In the genomic region with DNA sequence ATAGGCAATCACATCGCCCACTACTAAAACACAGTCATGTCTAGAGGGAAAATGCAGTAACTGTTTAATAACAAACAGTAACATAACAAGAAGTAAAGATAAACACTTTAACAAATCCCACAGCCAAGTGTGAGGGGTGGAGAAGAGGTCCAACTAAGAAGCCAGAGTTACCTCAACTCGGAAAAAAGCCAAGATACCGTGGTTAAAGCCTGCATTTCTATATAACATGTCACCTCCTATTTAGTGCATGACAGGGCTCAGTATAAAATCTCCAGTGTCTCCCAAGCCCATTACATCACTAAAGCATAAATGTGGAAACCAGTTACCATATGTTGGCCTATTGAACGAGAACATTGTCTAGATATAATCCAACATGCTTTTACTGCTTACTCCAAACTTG, we compare ENCODE assay signal across 34 cellular contexts.
"Had no signal": no experiment of that assay in that cellular context is flagged by ENCODE, and none has a peak within 500 bp of the region (broad histone marks: within the 10 kb centered on the region; RNA-seq: fewer than 3 reads in every experiment).

No MANE protein-coding gene starts in this region.

- H3K36me3 Mint-ChIP-seq: activated naive CD8-positive, alpha-beta T cell treated with anti-CD3 and anti-CD28 coated beads for 36 hours; brain had no signal

- H3K27ac Mint-ChIP-seq: activated CD4-positive, alpha-beta memory T cell treated with anti-CD3 and anti-CD28 coated beads, Interleukin-2, amount 10 ng/mL, durations not matched to agents 7 days and 5 days; activated CD8-positive, alpha-beta memory T cell treated with anti-CD3 and anti-CD28 coated beads, Interleukin-2, amount 10 ng/mL, durations not matched to agents 7 days and 5 days; activated naive CD8-positive, alpha-beta T cell treated with anti-CD3 and anti-CD28 coated beads for 36 hours; brain had no signal

- H3K36me3 ChIP-seq: WERI-Rb-1 had no signal

- H3K4me3 Mint-ChIP-seq: activated CD4-positive, alpha-beta memory T cell treated with anti-CD3 and anti-CD28 coated beads, Interleukin-2, amount 10 ng/mL, durations not matched to agents 7 days and 5 days; activated CD8-positive, alpha-beta memory T cell treated with anti-CD3 and anti-CD28 coated beads, Interleukin-2, amount 10 ng/mL, durations not matched to agents 7 days and 5 days; activated naive CD8-positive, alpha-beta T cell treated with anti-CD3 and anti-CD28 coated beads for 36 hours; brain had no signal

- H3K27me3 Mint-ChIP-seq: activated CD4-positive, alpha-beta memory T cell treated with anti-CD3 and anti-CD28 coated beads, Interleukin-2, amount 10 ng/mL, durations not matched to agents 7 days and 5 days; activated CD8-positive, alpha-beta memory T cell treated with anti-CD3 and anti-CD28 coated beads, Interleukin-2, amount 10 ng/mL, durations not matched to agents 7 days and 5 days; activated naive CD8-positive, alpha-beta T cell treated with anti-CD3 and anti-CD28 coated beads for 36 hours; brain had no signal

- H3K4me1 Mint-ChIP-seq: activated CD4-positive, alpha-beta memory T cell treated with anti-CD3 and anti-CD28 coated beads, Interleukin-2, amount 10 ng/mL, durations not matched to agents 7 days and 5 days; activated CD8-positive, alpha-beta memory T cell treated with anti-CD3 and anti-CD28 coated beads, Interleukin-2, amount 10 ng/mL, durations not matched to agents 7 days and 5 days; activated naive CD8-positive, alpha-beta T cell treated with anti-CD3 and anti-CD28 coated beads for 36 hours; brain had no signal

- H3K27ac ChIP-seq: KMS-11, PC-9, WERI-Rb-1 had no signal

- H3K4me3 ChIP-seq: PC-9 had no signal

- DNase-seq: activated CD4-positive, alpha-beta memory T cell treated with anti-CD3 and anti-CD28 coated beads, Interleukin-2, amount 10 ng/mL, durations not matched to agents 7 days and 5 days; activated CD4-positive, alpha-beta T cell treated with anti-CD3 and anti-CD28 coated beads for 1 hour; activated CD4-positive, alpha-beta T cell treated with anti-CD3 and anti-CD28 coated beads for 48 hours; activated CD4-positive, CD25-positive, alpha-beta regulatory T cell; activated CD8-positive, alpha-beta memory T cell treated with anti-CD3 and anti-CD28 coated beads for 24 hours; activated CD8-positive, alpha-beta memory T cell treated with anti-CD3 and anti-CD28 coated beads, Interleukin-2, amount 10 ng/mL, durations not matched to agents 7 days and 5 days; activated CD8-positive, alpha-beta memory T cell treated with anti-CD3 and anti-CD28 coated beads, Interleukin-2, amount 50 U/mL, for 48 hours; activated effector memory CD4-positive, alpha-beta T cell treated with Interleukin-2 at 50 U/mL for 16 hours; activated naive CD4-positive, alpha-beta T cell treated with anti-CD3 and anti-CD28 coated beads, Interleukin-2, amount 50 U/mL, for 16 hours; activated naive CD8-positive, alpha-beta T cell treated with anti-CD3 and anti-CD28 coated beads for 36 hours; activated T-cell treated with anti-CD3 and anti-CD28 coated beads, Interleukin-2, amount 50 U/mL, for 48 hours; amniotic stem cell; aorta; central memory CD4-positive, alpha-beta T cell; NCI-H1092; NCI-H1436 treated with DMSO at 0.1 percent for 48 hours; NCI-H187; NCI-H2029 treated with DMSO at 0.1 percent for 48 hours; NCI-H2107; NCI-H2171; NCI-H510A; NCI-H526; NCI-H748 treated with DMSO at 0.1 percent for 48 hours; NK-92 treated with Interleukin-12 subunit alpha and Interleukin-12 subunit beta, amount 100 ng/mL, for 24 hours; PC-9; Right ventricle myocardium superior; SW 1271; T-helper 1 cell; T-helper 2 cell; T-helper 9 cell; WERI-Rb-1 had no signal

- FAIRE-seq: colon had no signal
